ENCODE assay signal across 13 cellular contexts in genomic region chr1:116471241-116471640, GRCh38.
DNase-seq lines count a peak whose midpoint lies in the region; ATAC-seq and TF ChIP-seq lines count a peak whose summit lies in the region.
"Had no signal": no experiment of that assay in that cellular context is flagged by ENCODE, and none has a peak within 500 bp of the region (broad histone marks: within the 10 kb centered on the region; RNA-seq: fewer than 3 reads in every experiment).

No MANE protein-coding gene starts in this region.

- peak overlapping the region; percentile 34 for H2BK12ac ChIP-seq in trophoblast cell (ENCODE audit: low read length)

- H3K27me3 ChIP-seq in Caco-2 (replicated peaks; ENCODE audit: control insufficient read depth, insufficient read depth, low read length) (no peaks in the 10 kb centered on the region), dorsolateral prefrontal cortex (no peaks in the 10 kb centered on the region), trophoblast cell (ENCODE audit: insufficient read depth, low read length) (no peaks in the 10 kb centered on the region)

- H3K9me3 ChIP-seq in Caco-2 = no peaks in the 10 kb centered on the region
- H3K9me3 ChIP-seq in SK-N-MC (ENCODE audit: low read depth, low read length) = no peaks in the 10 kb centered on the region
- H3K9me3 ChIP-seq in trophoblast cell (ENCODE audit: insufficient read depth, low read depth, low read length) = peaks cover 2% of the 10 kb centered on the region

- no peak overlapping the region for H2BK120ac ChIP-seq in trophoblast cell (ENCODE audit: insufficient read depth, low read length, poor library complexity)

- H3K27me3 Mint-ChIP-seq in Caco-2 (ENCODE audit: insufficient read depth, unreplicated experiment) = no peaks in the 10 kb centered on the region
- H3K27me3 Mint-ChIP-seq: CD4-positive, CD25-positive, alpha-beta regulatory T cell had no signal

- H3K9ac ChIP-seq in SK-N-MC (ENCODE audit: insufficient read length) (no peak overlapping the region), trophoblast cell (ENCODE audit: low read length) (no peak overlapping the region)

- no CpG with 5 or more reads among the region's 4 CpGs for WGBS in trophoblast cell (ENCODE audit: extremely low coverage, insufficient coverage, insufficient read length)

- no peak overlapping the region for H3K4ac ChIP-seq in trophoblast cell (ENCODE audit: low read depth, low read length)

- peaks cover 32% of the 10 kb centered on the region for H3K4me1 Mint-ChIP-seq in Caco-2 (ENCODE audit: low read depth, unreplicated experiment)
- H3K4me1 Mint-ChIP-seq: CD4-positive, CD25-positive, alpha-beta regulatory T cell had no signal

- in situ Hi-C loops in KBM-7 (cut with MboI; ENCODE audit: low pct_unique_long_range_greater_than_20kb, low sequenced_read_pairs) = no loop called here

- H3K4me1 ChIP-seq in Caco-2 (peaks cover 53% of the 10 kb centered on the region), trophoblast cell (ENCODE audit: control insufficient read depth in 1 of 2, insufficient read depth in 2 of 2, low read length in 2 of 2) (peaks cover 18 to 23% of the 10 kb centered on the region in 2 experiments)

- no peak overlapping the region for H3K18ac ChIP-seq in trophoblast cell (ENCODE audit: low read length)

- H3K36me3 Mint-ChIP-seq in Caco-2 (ENCODE audit: insufficient read depth, unreplicated experiment) = peaks cover 4% of the 10 kb centered on the region

- H4K8ac ChIP-seq in trophoblast cell (ENCODE audit: low read depth, low read length) = no peak overlapping the region

- H3K79me2 ChIP-seq in trophoblast cell (ENCODE audit: control insufficient read depth, insufficient read depth, low read length, poor library complexity) = no peaks in the 10 kb centered on the region

- DNase-seq in Caco-2 (no peak), SK-N-MC (ENCODE audit: low read depth, low spot score) (no peak), dorsolateral prefrontal cortex (no peak), trophoblast cell (no peak), KBM-7 (no peak), left cardiac atrium (no peak)
- no peak for DNase-seq in activated CD4-positive, alpha-beta T cell treated with anti-CD3 and anti-CD28 coated beads, Interleukin-2, amount 50 U/mL, for 1 hour
- DNase-seq: CD4-positive, CD25-positive, alpha-beta regulatory T cell; HCEC 1CT; KG1; NCI-H1436 treated with DMSO at 0.1 percent for 48 hours; NCI-H2081; NCI-H510A treated with DMSO at 0.1 percent for 48 hours had no signal

- no TSS peak for BruUV-seq in Caco-2 (replicated peaks; lab: Mats Ljungman, UMichigan)

- H3K4me3 ChIP-seq in Caco-2 (ENCODE audit: low read depth, low read length) (no peak overlapping the region), SK-N-MC (peak overlapping the region; percentile 22; the same call in 1 of the 2 replicates), dorsolateral prefrontal cortex (no peak overlapping the region), trophoblast cell (ENCODE audit: low read depth, low read length) (no peak overlapping the region)

- no peaks in the 10 kb centered on the region for H3K36me3 ChIP-seq in Caco-2 (ENCODE audit: control insufficient read depth, insufficient read depth, low read length)
- no peaks in the 10 kb centered on the region for H3K36me3 ChIP-seq in SK-N-MC (ENCODE audit: insufficient read depth, low read length)
- H3K36me3 ChIP-seq in trophoblast cell (ENCODE audit: control insufficient read depth in 1 of 2, insufficient read depth in 2 of 2, low read length in 2 of 2) = no peaks in the 10 kb centered on the region

- POLR2A ChIA-PET in Caco-2 (lab: Charles Lee) = no interaction called here

- intact Hi-C loops in Caco-2 (cut with micrococcal nuclease; ENCODE audit: unreplicated experiment) (no loop called here), dorsolateral prefrontal cortex (cut with DNase I) (no loop called here), left cardiac atrium (cut with DNase I) (loop anchor here in 1 of 2 donors (10.0 kb wide), 1 partner anchor 46 kb away; no protein-coding TSS in a partner anchor)

- peak overlapping the region; percentile 56 for H2AK5ac ChIP-seq in trophoblast cell (ENCODE audit: low read length)

- peak overlapping the region; percentile 40 for H3K14ac ChIP-seq in trophoblast cell (ENCODE audit: low read length)

- peak overlapping the region; percentile 32 for H4K91ac ChIP-seq in trophoblast cell (ENCODE audit: low read depth, low read length)

- ATAC-seq in left cardiac atrium = no peak

- peak overlapping the region; percentile 10 for H2AFZ ChIP-seq in trophoblast cell (ENCODE audit: insufficient read depth, low read length, poor library complexity)

- TF ChIP-seq CTCF in Caco-2 (IDR thresholded peaks at IDR 0.05; ENCODE audit: insufficient read depth in 1 of 2, low read depth in 1 of 2, low read length in 1 of 2, severe bottlenecking in 1 of 2, unreplicated experiment in 1 of 2) (no peak), dorsolateral prefrontal cortex (IDR thresholded peaks at IDR 0.05 in 54 of 56, conservative IDR thresholded peaks at IDR 0.05 in 2 of 56; ENCODE audit: low read depth in 1 of 56, partially characterized antibody in 56 of 56) (peak in 1 of 56 donors; percentile 9)

- peaks cover 10% of the 10 kb centered on the region for H3K9me3 Mint-ChIP-seq in Caco-2 (ENCODE audit: unreplicated experiment)
- H3K9me3 Mint-ChIP-seq: CD4-positive, CD25-positive, alpha-beta regulatory T cell had no signal

- peak overlapping the region; percentile 29 for H3K27ac Mint-ChIP-seq in Caco-2 (ENCODE audit: unreplicated experiment)
- H3K27ac Mint-ChIP-seq: CD4-positive, CD25-positive, alpha-beta regulatory T cell had no signal

- no peak overlapping the region for H3K23ac ChIP-seq in trophoblast cell (ENCODE audit: low read length)

- H3K4me2 ChIP-seq in trophoblast cell (ENCODE audit: low read length) = no peak overlapping the region

- H3K4me3 Mint-ChIP-seq in Caco-2 (ENCODE audit: unreplicated experiment) = no peak overlapping the region
- H3K4me3 Mint-ChIP-seq: CD4-positive, CD25-positive, alpha-beta regulatory T cell had no signal

- H3K79me1 ChIP-seq in trophoblast cell (ENCODE audit: low read length) = peaks cover 29% of the 10 kb centered on the region

- CTCF ChIA-PET in Caco-2 (lab: Charles Lee) = interaction anchor here (1.0 kb wide), 1 partner anchor 14 kb away, joined by 3 read pairs; no protein-coding TSS in a partner anchor

- H2BK5ac ChIP-seq in trophoblast cell (ENCODE audit: low read depth, low read length, poor library complexity) = no peak overlapping the region

- no peak overlapping the region for H4K12ac ChIP-seq in trophoblast cell (ENCODE audit: low read depth, low read length)

- H3K27ac ChIP-seq in SK-N-MC = no peak overlapping the region
- H3K27ac ChIP-seq in dorsolateral prefrontal cortex = peak overlapping the region in 32 of 59 donors; percentile 2 to 64 (median 34)
- no peak overlapping the region for H3K27ac ChIP-seq in trophoblast cell (ENCODE audit: low read depth, low read length)

Comparison
In these comparisons a context has a peak if more than half of its experiments do, and no peak if none do; other contexts are left out.
1. H3K27ac ChIP-seq: peak in dorsolateral prefrontal cortex (32 of 59); none in SK-N-MC (single experiment) and trophoblast cell (single experiment).